In genomic region chr6:42199106-42199981, GRCh38 we compare ENCODE assay signal across 16 cellular contexts. TPM values are rescaled to one million over a fixed set of nuclear protein-coding genes. Genes with fewer than 3 reads are reported as not detected.
DNase-seq lines count a peak whose midpoint lies in the region; ATAC-seq, FAIRE-seq and TF ChIP-seq lines count a peak whose summit lies in the region.
"Had no signal": no experiment of that assay in that cellular context is flagged by ENCODE, and none has a peak within 500 bp of the region (broad histone marks: within the 10 kb centered on the region; RNA-seq: fewer than 3 reads in every experiment).

No MANE protein-coding gene starts in this region.

- no peak overlapping the region for H3K9ac ChIP-seq in HepG2 (ENCODE audit: insufficient read depth, low read depth, low read length)

- H3K36me3 ChIP-seq in MG63 = no peaks in the 10 kb centered on the region; the same call in 1 of the 2 replicates
- no peaks in the 10 kb centered on the region for H3K36me3 ChIP-seq in HepG2 (replicated peaks in 1 of 2; ENCODE audit: control insufficient read depth in 1 of 2, insufficient read depth in 2 of 2, low read length in 2 of 2)

- TSS peak; percentile 61 for BruUV-seq in HepG2 (replicated peaks; lab: Mats Ljungman, UMichigan)

- no peaks in the 10 kb centered on the region for H3K4me1 Mint-ChIP-seq in type B pancreatic cell (ENCODE audit: unreplicated experiment)
- H3K4me1 Mint-ChIP-seq in natural killer cell treated with Interleukin-12 subunit alpha and Interleukin-12 subunit beta and Interleukin-15 and Interleukin-18, amount 100 ng/mL, for 72 hours (ENCODE audit: low read depth in 2 of 2) = peaks cover 6 to 13% of the 10 kb centered on the region in 2 donors
- H3K4me1 Mint-ChIP-seq: central memory CD8-positive, alpha-beta T cell had no signal

- POLR2A ChIA-PET in HepG2 (lab: Yijun Ruan, JAX) = interaction anchor here (0.7 to 1.4 kb wide), 5 partner anchors 15 to 177 kb away, joined by 3 to 5 read pairs (median 4); partner anchors contain the start of gene TAF8

- no peak overlapping the region for H3K4me3 ChIP-seq in MG63
- no peak overlapping the region for H3K4me3 ChIP-seq in HepG2 (replicated peaks in 1 of 3; ENCODE audit: insufficient read depth in 1 of 3, low read depth in 2 of 3, low read length in 3 of 3)
- H3K4me3 ChIP-seq: heart right ventricle, PC-9 had no signal

- H3K27ac Mint-ChIP-seq in type B pancreatic cell = no peak overlapping the region
- H3K27ac Mint-ChIP-seq in natural killer cell treated with Interleukin-12 subunit alpha and Interleukin-12 subunit beta and Interleukin-15 and Interleukin-18, amount 100 ng/mL, for 72 hours = no peak overlapping the region

- TF ChIP-seq CTCF in HepG2 (CRISPR knock-in tag; IDR thresholded peaks at IDR 0.05) = no peak
- no peak for TF ChIP-seq CTCF in type B pancreatic cell (conservative IDR thresholded peaks at IDR 0.05)

- no peaks in the 10 kb centered on the region for H3K27me3 Mint-ChIP-seq in type B pancreatic cell
- H3K27me3 Mint-ChIP-seq in natural killer cell treated with Interleukin-12 subunit alpha and Interleukin-12 subunit beta and Interleukin-15 and Interleukin-18, amount 100 ng/mL, for 72 hours = no peaks in the 10 kb centered on the region
- H3K27me3 Mint-ChIP-seq: central memory CD8-positive, alpha-beta T cell had no signal

- peak; percentile 73 for DNase-seq in ELR (ENCODE audit: low read depth)
- peak; percentile 84 for DNase-seq in MG63
- DNase-seq in astrocyte of the hippocampus (ENCODE audit: low read depth, low spot score) = peak; percentile 70
- peak; percentile 22 for DNase-seq in HepG2 (ENCODE audit: low spot score)
- no peak for DNase-seq in D341Med (ENCODE audit: low spot score)
- no peak for DNase-seq in type B pancreatic cell (ENCODE audit: extremely low spot score, unreplicated experiment)
- DNase-seq in natural killer cell treated with Interleukin-12 subunit alpha and Interleukin-12 subunit beta and Interleukin-15 and Interleukin-18, amount 100 ng/mL, for 72 hours (ENCODE audit: low spot score) = no peak
- DNase-seq: activated T-cell treated with anti-CD3 and anti-CD28 coated beads, Interleukin-2, amount 50 U/mL, for 4 hours; midbrain; NCI-H1436; PC-9; stimulated activated CD8-positive, alpha-beta memory T cell treated with anti-CD3 and anti-CD28 coated beads, Interleukin-4, amount 100 ng/mL, for 48 hours had no signal

- no peaks in the 10 kb centered on the region for H4K20me1 ChIP-seq in HepG2 (ENCODE audit: insufficient read depth, low read length)

- H3K27me3 ChIP-seq in MG63 (no peaks in the 10 kb centered on the region), HepG2 (ENCODE audit: control insufficient read depth in 1 of 2, insufficient read depth in 2 of 2, low read length in 2 of 2) (no peaks in the 10 kb centered on the region)
- H3K27me3 ChIP-seq: heart right ventricle had no signal

- H3K4me1 ChIP-seq in HepG2 (ENCODE audit: insufficient read depth, low read length) = peaks cover 72% of the 10 kb centered on the region

- peaks cover 4% of the 10 kb centered on the region for H3K9me3 Mint-ChIP-seq in type B pancreatic cell
- H3K9me3 Mint-ChIP-seq in natural killer cell treated with Interleukin-12 subunit alpha and Interleukin-12 subunit beta and Interleukin-15 and Interleukin-18, amount 100 ng/mL, for 72 hours = no peaks in the 10 kb centered on the region

- H2AFZ ChIP-seq in HepG2 (ENCODE audit: low read length) = no peak overlapping the region
- H2AFZ ChIP-seq: PC-9 had no signal

- FAIRE-seq in HepG2 (lab: Jason Lieb, UNC) = no peak
- FAIRE-seq: H1 had no signal

- H3K9me3 ChIP-seq in MG63 = no peaks in the 10 kb centered on the region
- H3K9me3 ChIP-seq in HepG2 (ENCODE audit: low read length) = no peaks in the 10 kb centered on the region

- CTCF ChIA-PET in HepG2 (lab: Yijun Ruan, JAX; ENCODE audit: low intra/inter-chr PET ratio, low total read pairs) = no interaction called here

- TF ChIP-seq RAD21 in HepG2 (CRISPR knock-in tag; IDR thresholded peaks at IDR 0.05) = no peak

- no peak overlapping the region for H3K4me2 ChIP-seq in HepG2 (ENCODE audit: low read depth, low read length)
- H3K4me2 ChIP-seq: PC-9 had no signal

- intact Hi-C loops in HepG2 (cut with micrococcal nuclease; ENCODE audit: unreplicated experiment) = no loop called here

- in situ Hi-C loops in HepG2 (cut with HindIII; ENCODE audit: extremely low pct_ligation_motif_present, low pct_unique_long_range_greater_than_20kb) = no loop called here

- H3K4me3 Mint-ChIP-seq in type B pancreatic cell = no peak overlapping the region
- H3K4me3 Mint-ChIP-seq in natural killer cell treated with Interleukin-12 subunit alpha and Interleukin-12 subunit beta and Interleukin-15 and Interleukin-18, amount 100 ng/mL, for 72 hours = no peak overlapping the region
- H3K4me3 Mint-ChIP-seq: activated T-cell treated with anti-CD3 and anti-CD28 coated beads, Interleukin-2, amount 50 U/mL, for 4 hours; central memory CD8-positive, alpha-beta T cell had no signal

- 92% methylated on average over 5 of the region's 5 CpGs for WGBS in HepG2 (ENCODE audit: low lambda C conversion rate)

- peak overlapping the region; percentile 22 for H3K27ac ChIP-seq in HepG2 (ENCODE audit: extremely low read length, insufficient read depth, low read length)
- H3K27ac ChIP-seq: heart right ventricle, PC-9 had no signal

- peaks cover 5% of the 10 kb centered on the region for H3K36me3 Mint-ChIP-seq in type B pancreatic cell
- H3K36me3 Mint-ChIP-seq in natural killer cell treated with Interleukin-12 subunit alpha and Interleukin-12 subunit beta and Interleukin-15 and Interleukin-18, amount 100 ng/mL, for 72 hours = peaks cover 11% of the 10 kb centered on the region

- TF ChIP-seq EP300 in HepG2 (IDR thresholded peaks at IDR 0.05; ENCODE audit: low read depth in 2 of 2, low read length in 2 of 2) (no peak), HepG2 (CRISPR knock-in tag; IDR thresholded peaks at IDR 0.05; ENCODE audit: borderline replicate concordance) (no peak)

- no peak for TF ChIP-seq POLR2A in HepG2 (IDR thresholded peaks at IDR 0.05; ENCODE audit: insufficient read depth in 1 of 2, low read depth in 2 of 2, low read length in 2 of 2)

- no peaks in the 10 kb centered on the region for H3K79me2 ChIP-seq in HepG2 (ENCODE audit: insufficient read depth, low read length)

- ATAC-seq in HepG2 (no peak), GM21723 (IDR thresholded peaks at IDR 0.05; ENCODE audit: unreplicated experiment) (no peak)
- no peak for ATAC-seq in natural killer cell treated with Interleukin-12 subunit alpha and Interleukin-12 subunit beta and Interleukin-15 and Interleukin-18, amount 100 ng/mL, for 72 hours
- ATAC-seq: activated T-cell treated with anti-CD3 and anti-CD28 coated beads, Interleukin-2, amount 50 U/mL, for 4 hours had no signal

RNA-seq across cellular contexts. Expression of gene GUCA1B, which starts 4.6 kb away (rescaled TPM):
- total RNA-seq in MG63 (2014; rRNA removed; shearing (Covaris generic); ENCODE audit: low replicate concordance) = not detected in 2 replicates
- total RNA-seq in HepG2 (2016; rRNA removed; fragmentation: Illumina TruSeq; extraction: Trizol) (0.31 and 0.75 TPM in 2 replicates), type B pancreatic cell (ENCODE audit: low replicate concordance) (0.67 and 1.1 TPM in 2 replicates)
- total RNA-seq in HepG2 (2016; cell fraction: cytosol; rRNA removed; fragmentation: Illumina TruSeq; extraction: Trizol; ENCODE audit: low read depth) = not detected in 2 replicates
- 0.22 and 0.26 TPM in 2 replicates for total RNA-seq in HepG2 (2016; cell fraction: insoluble cytoplasmic fraction; rRNA removed; fragmentation: Illumina TruSeq; extraction: Trizol)
- 0.28 TPM in 1 of 2 replicates, not detected in the other for total RNA-seq in HepG2 (2016; cell fraction: membrane; rRNA removed; fragmentation: Illumina TruSeq; extraction: Trizol)
- 0.34 and 0.47 TPM in 2 replicates for total RNA-seq in HepG2 (2016; cell fraction: nucleus; rRNA removed; fragmentation: Illumina TruSeq; extraction: Trizol)
- 0.58 and 0.74 TPM in 2 replicates for polyA plus RNA-seq in HepG2 (2011; rRNA removed)
- 0.23 and 0.40 TPM in 2 replicates for polyA plus RNA-seq in HepG2 (2011; cell fraction: cytosol; rRNA removed)
- polyA plus RNA-seq in HepG2 (2011; cell fraction: nucleus; rRNA removed) = 2.1 and 2.6 TPM in 2 replicates
- polyA plus RNA-seq in HepG2 (2012) = 0.72 and 1.5 TPM in 2 replicates
- polyA plus RNA-seq in HepG2 (2016; cell fraction: cytosol; fragmentation: Illumina TruSeq; extraction: Trizol; ENCODE audit: low read depth) = not detected in 2 replicates
- polyA plus RNA-seq in HepG2 (2016; cell fraction: insoluble cytoplasmic fraction; fragmentation: Illumina TruSeq; extraction: Trizol; ENCODE audit: low read depth) = 0.38 and 0.50 TPM in 2 replicates
- polyA plus RNA-seq in HepG2 (2016; cell fraction: membrane; fragmentation: Illumina TruSeq; extraction: Trizol; ENCODE audit: low read depth) = 0.17 and 0.26 TPM in 2 replicates
- polyA plus RNA-seq in HepG2 (2016; cell fraction: nucleus; fragmentation: Illumina TruSeq; extraction: Trizol; ENCODE audit: insufficient read depth, low read depth) = 0.89 and 2.5 TPM in 2 replicates
- polyA minus RNA-seq in HepG2 (2011; rRNA and poly(A)+ RNA removed; ENCODE audit: low replicate concordance) = 0.19 and 0.26 TPM in 2 replicates
- not detected in 2 replicates for polyA minus RNA-seq in HepG2 (2011; cell fraction: cytosol; rRNA and poly(A)+ RNA removed)
- polyA minus RNA-seq in HepG2 (2011; cell fraction: nucleus; rRNA and poly(A)+ RNA removed) = 0.90 and 0.99 TPM in 2 replicates
- 1 to 10 TPM in 1 of 2 donors, under 1 TPM in 1; 0.95 to 2.2 TPM for total RNA-seq in natural killer cell treated with Interleukin-12 subunit alpha and Interleukin-12 subunit beta and Interleukin-15 and Interleukin-18, amount 100 ng/mL, for 72 hours

RNA-seq across cellular contexts. Expression of gene MRPS10, which starts 18.3 kb away (rescaled TPM):
- 61.9 and 65.5 TPM in 2 replicates for total RNA-seq in MG63 (2014; rRNA removed; shearing (Covaris generic); ENCODE audit: low replicate concordance)
- 54.6 and 79.2 TPM in 2 replicates for total RNA-seq in HepG2 (2016; rRNA removed; fragmentation: Illumina TruSeq; extraction: Trizol)
- 12.2 and 13.6 TPM in 2 replicates for total RNA-seq in HepG2 (2016; cell fraction: cytosol; rRNA removed; fragmentation: Illumina TruSeq; extraction: Trizol; ENCODE audit: low read depth)
- total RNA-seq in HepG2 (2016; cell fraction: insoluble cytoplasmic fraction; rRNA removed; fragmentation: Illumina TruSeq; extraction: Trizol) = 55.4 and 85.0 TPM in 2 replicates
- 37.8 and 41.2 TPM in 2 replicates for total RNA-seq in HepG2 (2016; cell fraction: membrane; rRNA removed; fragmentation: Illumina TruSeq; extraction: Trizol)
- total RNA-seq in HepG2 (2016; cell fraction: nucleus; rRNA removed; fragmentation: Illumina TruSeq; extraction: Trizol) = 20.0 and 20.7 TPM in 2 replicates
- polyA plus RNA-seq in HepG2 (2011; rRNA removed) = 22.8 and 31.7 TPM in 2 replicates
- polyA plus RNA-seq in HepG2 (2011; cell fraction: cytosol; rRNA removed) = 16.1 and 23.7 TPM in 2 replicates
- 4.2 and 5.9 TPM in 2 replicates for polyA plus RNA-seq in HepG2 (2011; cell fraction: nucleus; rRNA removed)
- 22.8 and 28.4 TPM in 2 replicates for polyA plus RNA-seq in HepG2 (2012)
- polyA plus RNA-seq in HepG2 (2016; cell fraction: cytosol; fragmentation: Illumina TruSeq; extraction: Trizol; ENCODE audit: low read depth) = 14.5 and 15.5 TPM in 2 replicates
- 81.8 and 85.5 TPM in 2 replicates for polyA plus RNA-seq in HepG2 (2016; cell fraction: insoluble cytoplasmic fraction; fragmentation: Illumina TruSeq; extraction: Trizol; ENCODE audit: low read depth)
- polyA plus RNA-seq in HepG2 (2016; cell fraction: membrane; fragmentation: Illumina TruSeq; extraction: Trizol; ENCODE audit: low read depth) = 32.1 and 36.3 TPM in 2 replicates
- 30.6 and 31.3 TPM in 2 replicates for polyA plus RNA-seq in HepG2 (2016; cell fraction: nucleus; fragmentation: Illumina TruSeq; extraction: Trizol; ENCODE audit: insufficient read depth, low read depth)
- polyA minus RNA-seq in HepG2 (2011; rRNA and poly(A)+ RNA removed; ENCODE audit: low replicate concordance) = 5.2 and 11.4 TPM in 2 replicates
- polyA minus RNA-seq in HepG2 (2011; cell fraction: cytosol; rRNA and poly(A)+ RNA removed) = 13.1 and 14.4 TPM in 2 replicates
- 12.4 and 15.7 TPM in 2 replicates for polyA minus RNA-seq in HepG2 (2011; cell fraction: nucleus; rRNA and poly(A)+ RNA removed)
- 27.3 and 29.0 TPM in 2 replicates for total RNA-seq in type B pancreatic cell (ENCODE audit: low replicate concordance)
- total RNA-seq in natural killer cell treated with Interleukin-12 subunit alpha and Interleukin-12 subunit beta and Interleukin-15 and Interleukin-18, amount 100 ng/mL, for 72 hours = 10 to 100 TPM; 35.1 to 35.6 TPM

RNA-seq across cellular contexts. Expression of gene GUCA1A, which starts 26.2 kb away (rescaled TPM):
- not detected in 2 replicates for total RNA-seq in MG63 (2014; rRNA removed; shearing (Covaris generic); ENCODE audit: low replicate concordance)
- total RNA-seq in HepG2 (2016; rRNA removed; fragmentation: Illumina TruSeq; extraction: Trizol) (not detected in 2 replicates), type B pancreatic cell (ENCODE audit: low replicate concordance) (0.41 and 0.57 TPM in 2 replicates)
- not detected in 2 replicates for total RNA-seq in HepG2 (2016; cell fraction: cytosol; rRNA removed; fragmentation: Illumina TruSeq; extraction: Trizol; ENCODE audit: low read depth)
- not detected in 2 replicates for total RNA-seq in HepG2 (2016; cell fraction: insoluble cytoplasmic fraction; rRNA removed; fragmentation: Illumina TruSeq; extraction: Trizol)
- not detected in 2 replicates for total RNA-seq in HepG2 (2016; cell fraction: membrane; rRNA removed; fragmentation: Illumina TruSeq; extraction: Trizol)
- not detected in 2 replicates for total RNA-seq in HepG2 (2016; cell fraction: nucleus; rRNA removed; fragmentation: Illumina TruSeq; extraction: Trizol)
- not detected in 2 replicates for polyA plus RNA-seq in HepG2 (2011; rRNA removed)
- not detected in 2 replicates for polyA plus RNA-seq in HepG2 (2011; cell fraction: cytosol; rRNA removed)
- polyA plus RNA-seq in HepG2 (2011; cell fraction: nucleus; rRNA removed) = not detected in 2 replicates
- not detected in 2 replicates for polyA plus RNA-seq in HepG2 (2012)
- not detected in 2 replicates for polyA plus RNA-seq in HepG2 (2016; cell fraction: cytosol; fragmentation: Illumina TruSeq; extraction: Trizol; ENCODE audit: low read depth)
- polyA plus RNA-seq in HepG2 (2016; cell fraction: insoluble cytoplasmic fraction; fragmentation: Illumina TruSeq; extraction: Trizol; ENCODE audit: low read depth) = not detected in 2 replicates
- polyA plus RNA-seq in HepG2 (2016; cell fraction: membrane; fragmentation: Illumina TruSeq; extraction: Trizol; ENCODE audit: low read depth) = not detected in 2 replicates
- polyA plus RNA-seq in HepG2 (2016; cell fraction: nucleus; fragmentation: Illumina TruSeq; extraction: Trizol; ENCODE audit: insufficient read depth, low read depth) = not detected in 2 replicates
- polyA minus RNA-seq in HepG2 (2011; rRNA and poly(A)+ RNA removed; ENCODE audit: low replicate concordance) = not detected in 2 replicates
- not detected in 2 replicates for polyA minus RNA-seq in HepG2 (2011; cell fraction: cytosol; rRNA and poly(A)+ RNA removed)
- not detected in 2 replicates for polyA minus RNA-seq in HepG2 (2011; cell fraction: nucleus; rRNA and poly(A)+ RNA removed)
- not detected for total RNA-seq in natural killer cell treated with Interleukin-12 subunit alpha and Interleukin-12 subunit beta and Interleukin-15 and Interleukin-18, amount 100 ng/mL, for 72 hours
- total RNA-seq: activated T-cell treated with anti-CD3 and anti-CD28 coated beads, Interleukin-2, amount 50 U/mL, for 4 hours; heart right ventricle; PC-9 had no signal
- polyA plus RNA-seq: heart right ventricle had no signal

RNA-seq across cellular contexts. Expression of gene C6orf132, which starts 56.9 kb away (rescaled TPM):
- 0.07 and 0.17 TPM in 2 replicates for total RNA-seq in MG63 (2014; rRNA removed; shearing (Covaris generic); ENCODE audit: low replicate concordance)
- total RNA-seq in HepG2 (2016; rRNA removed; fragmentation: Illumina TruSeq; extraction: Trizol) (1.5 and 3.0 TPM in 2 replicates), type B pancreatic cell (ENCODE audit: low replicate concordance) (22.9 and 56.4 TPM in 2 replicates)
- total RNA-seq in HepG2 (2016; cell fraction: cytosol; rRNA removed; fragmentation: Illumina TruSeq; extraction: Trizol; ENCODE audit: low read depth) = 3.8 and 6.3 TPM in 2 replicates
- 1.5 and 2.5 TPM in 2 replicates for total RNA-seq in HepG2 (2016; cell fraction: insoluble cytoplasmic fraction; rRNA removed; fragmentation: Illumina TruSeq; extraction: Trizol)
- 5.3 and 6.4 TPM in 2 replicates for total RNA-seq in HepG2 (2016; cell fraction: membrane; rRNA removed; fragmentation: Illumina TruSeq; extraction: Trizol)
- 0.78 and 1.4 TPM in 2 replicates for total RNA-seq in HepG2 (2016; cell fraction: nucleus; rRNA removed; fragmentation: Illumina TruSeq; extraction: Trizol)
- polyA plus RNA-seq in HepG2 (2011; rRNA removed) = 0.78 and 0.85 TPM in 2 replicates
- polyA plus RNA-seq in HepG2 (2011; cell fraction: cytosol; rRNA removed) = 0.46 and 0.76 TPM in 2 replicates
- polyA plus RNA-seq in HepG2 (2011; cell fraction: nucleus; rRNA removed) = 0.88 and 1.0 TPM in 2 replicates
- 0.83 and 1.1 TPM in 2 replicates for polyA plus RNA-seq in HepG2 (2012)
- 7.0 and 9.3 TPM in 2 replicates for polyA plus RNA-seq in HepG2 (2016; cell fraction: cytosol; fragmentation: Illumina TruSeq; extraction: Trizol; ENCODE audit: low read depth)
- polyA plus RNA-seq in HepG2 (2016; cell fraction: insoluble cytoplasmic fraction; fragmentation: Illumina TruSeq; extraction: Trizol; ENCODE audit: low read depth) = 1.6 and 3.8 TPM in 2 replicates
- polyA plus RNA-seq in HepG2 (2016; cell fraction: membrane; fragmentation: Illumina TruSeq; extraction: Trizol; ENCODE audit: low read depth) = 6.1 and 6.6 TPM in 2 replicates
- polyA plus RNA-seq in HepG2 (2016; cell fraction: nucleus; fragmentation: Illumina TruSeq; extraction: Trizol; ENCODE audit: insufficient read depth, low read depth) = 1.1 and 1.6 TPM in 2 replicates
- polyA minus RNA-seq in HepG2 (2011; rRNA and poly(A)+ RNA removed; ENCODE audit: low replicate concordance) = 0.30 and 0.56 TPM in 2 replicates
- polyA minus RNA-seq in HepG2 (2011; cell fraction: cytosol; rRNA and poly(A)+ RNA removed) = 0.97 TPM in 1 of 2 replicates, not detected in the other
- 0.50 and 0.64 TPM in 2 replicates for polyA minus RNA-seq in HepG2 (2011; cell fraction: nucleus; rRNA and poly(A)+ RNA removed)
- total RNA-seq in natural killer cell treated with Interleukin-12 subunit alpha and Interleukin-12 subunit beta and Interleukin-15 and Interleukin-18, amount 100 ng/mL, for 72 hours = under 1 TPM; 0.17 to 0.42 TPM

Comparison
In these comparisons a context has a peak if more than half of its experiments do, and no peak if none do; other contexts are left out.
1. DNase-seq: peak in ELR (single experiment), MG63 (single experiment), astrocyte of the hippocampus (single experiment) and HepG2 (single experiment); none in D341Med (single experiment), type B pancreatic cell (single experiment) and natural killer cell treated with Interleukin-12 subunit alpha and Interleukin-12 subunit beta and Interleukin-15 and Interleukin-18, amount 100 ng/mL, for 72 hours (single experiment).